Comparison of ENCODE assay signal across 9 cellular contexts in the genomic region with DNA sequence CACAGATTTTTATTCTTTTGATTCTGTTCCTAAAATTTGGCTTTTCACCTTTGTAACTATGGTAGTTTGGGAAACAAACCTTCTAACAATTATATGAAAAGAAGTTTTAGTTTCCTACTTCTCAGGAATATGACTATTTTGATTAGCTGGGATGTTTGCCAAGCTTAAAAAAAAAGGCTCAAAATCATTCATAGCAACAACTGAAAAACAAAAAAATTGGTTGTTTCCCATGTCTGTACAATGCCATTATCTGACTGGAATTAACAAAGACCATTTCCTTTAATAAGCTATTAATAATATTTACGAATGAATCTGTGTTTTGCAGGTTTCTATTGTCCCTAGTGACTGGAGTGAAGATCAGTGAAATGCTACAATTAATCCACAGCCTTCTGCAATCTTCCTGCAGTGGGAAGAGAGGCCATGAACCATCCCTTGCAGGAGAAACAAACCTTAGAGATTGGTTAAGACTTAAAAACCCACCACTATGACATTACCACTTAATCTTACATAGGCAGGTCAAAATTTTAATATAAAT. TPM values are rescaled to one million over a fixed set of nuclear protein-coding genes. Genes with fewer than 3 reads are reported as not detected.
A peak's percentile ranks its signal among the peaks of the same experiment; 100 is the strongest.
DNase-seq lines count a peak whose midpoint lies in the region; ATAC-seq and TF ChIP-seq lines count a peak whose summit lies in the region.
"Had no signal": no experiment of that assay in that cellular context is flagged by ENCODE, and none has a peak within 500 bp of the region (broad histone marks: within the 10 kb centered on the region; RNA-seq: fewer than 3 reads in every experiment).

No MANE protein-coding gene starts in this region.

- H3K4me3 ChIP-seq in left ventricle myocardium inferior, result peak overlapping the region; percentile 94
- peak overlapping the region; percentile 94 for H3K4me3 ChIP-seq in adipocyte (ENCODE audit: low read length)
- H3K4me3 ChIP-seq in transverse colon, result peak overlapping the region in 1 of 4 donors; percentile 23

- no peak for TF ChIP-seq EP300 in transverse colon (IDR thresholded peaks at IDR 0.05; ENCODE audit: low read depth)

- in situ Hi-C loops in transverse colon (cut with MboI; ENCODE audit: low pct_ligation_motif_present in 1 of 4, low pct_unique_long_range_greater_than_20kb in 1 of 4, low sequenced_read_pairs in 3 of 4), result no loop called here

- H3K9ac ChIP-seq in adipocyte (ENCODE audit: low read length), result peak overlapping the region; percentile 63

- H3K27me3 ChIP-seq in left ventricle myocardium inferior (ENCODE audit: low read depth) (no peaks in the 10 kb centered on the region), adipocyte (replicated peaks; ENCODE audit: control insufficient read depth, insufficient read depth, low read length) (no peaks in the 10 kb centered on the region), transverse colon (no peaks in the 10 kb centered on the region)

- H3K4me1 ChIP-seq in left ventricle myocardium inferior, result peaks cover 87% of the 10 kb centered on the region
- peaks cover 62% of the 10 kb centered on the region for H3K4me1 ChIP-seq in adipocyte (ENCODE audit: control insufficient read depth, insufficient read depth, low read length)
- H3K4me1 ChIP-seq in transverse colon, result peaks cover 22 to 68% (median 51%) of the 10 kb centered on the region in 4 donors

- WGBS in transverse colon (ENCODE audit: low coverage in 1 of 2), 2 donors, result 40 to 57% methylated on average over 1 of the region's 1 CpG

- no peak for DNase-seq in left ventricle myocardium inferior
- no peak for DNase-seq in Right ventricle myocardium superior
- no peak for DNase-seq in adipocyte (ENCODE audit: low read depth)
- DNase-seq in lung microvascular endothelial cell (ENCODE audit: low read depth in 2 of 2), result peak; percentile 70 to 90
- DNase-seq in transverse colon, result no peak
- DNase-seq in NCI-H1417 treated with DMSO at 0.1 percent for 48 hours (lab: John Stamatoyannopoulos, UW), result no peak
- DNase-seq: DMS153 had no signal

- no peak for TF ChIP-seq POLR2A in transverse colon (IDR thresholded peaks at IDR 0.05)

- ATAC-seq in Right ventricle myocardium superior (ENCODE audit: poor library complexity) (no peak), GM18868 (IDR thresholded peaks at IDR 0.05; ENCODE audit: unreplicated experiment) (no peak)
- no peak for ATAC-seq in activated CD4-positive, CD25-positive, alpha-beta regulatory T cell treated with anti-CD3 and anti-CD28 coated beads, Interleukin-2, amount 50 U/mL, for 24 hours

- H3K36me3 ChIP-seq in left ventricle myocardium inferior (no peaks in the 10 kb centered on the region), adipocyte (ENCODE audit: control insufficient read depth, insufficient read depth, low read length, severe bottlenecking) (peaks cover 6% of the 10 kb centered on the region), transverse colon (no peaks in the 10 kb centered on the region)

- no peaks in the 10 kb centered on the region for H3K9me3 ChIP-seq in left ventricle myocardium inferior (replicated peaks)
- no peaks in the 10 kb centered on the region for H3K9me3 ChIP-seq in adipocyte (ENCODE audit: control insufficient read depth, low read length)
- no peaks in the 10 kb centered on the region for H3K9me3 ChIP-seq in transverse colon

- TF ChIP-seq CTCF in left ventricle myocardium inferior (IDR thresholded peaks at IDR 0.05; ENCODE audit: borderline replicate concordance), result no peak
- TF ChIP-seq CTCF in transverse colon (IDR thresholded peaks at IDR 0.05), result no peak

- H3K27ac ChIP-seq in left ventricle myocardium inferior (replicated peaks), result peak overlapping the region; percentile 10
- H3K27ac ChIP-seq in transverse colon, result peak overlapping the region in 3 of 4 donors; percentile 7 to 98 (median 30)

- intact Hi-C loops in left ventricle myocardium inferior (cut with micrococcal nuclease), result no loop called here
- intact Hi-C loops in Right ventricle myocardium superior (cut with DNase I), result loop anchor here (10.0 kb wide), 1 partner anchor 104 kb away; no protein-coding TSS in a partner anchor
- intact Hi-C loops in transverse colon (cut with DNase I; ENCODE audit: low total_unique reads), result no loop called here

RNA-seq across cellular contexts. Expression of a gene that starts 4.2 kb away (rescaled TPM):
- 13.1 TPM for total RNA-seq in left ventricle myocardium inferior
- 13.3 TPM for total RNA-seq in Right ventricle myocardium superior
- 12.0 and 14.7 TPM in 2 replicates for total RNA-seq in lung microvascular endothelial cell
- total RNA-seq in transverse colon, result 10 to 100 TPM; 13.1 to 26.2 (median 20.4) TPM

RNA-seq across cellular contexts. Expression of a gene that starts 33.2 kb away (rescaled TPM):
- 265 TPM for total RNA-seq in left ventricle myocardium inferior
- 257 TPM for total RNA-seq in Right ventricle myocardium superior
- 196 and 217 TPM in 2 replicates for total RNA-seq in lung microvascular endothelial cell
- total RNA-seq in transverse colon, result 100 to 1,000 TPM in 3 of 4 donors, 10 to 100 TPM in 1; 99.6 to 418 (median 115) TPM

Comparison
In these comparisons a context has a peak if more than half of its experiments do, and no peak if none do; other contexts are left out.
1. DNase-seq: peak in lung microvascular endothelial cell (2 of 2); none in left ventricle myocardium inferior (single experiment), Right ventricle myocardium superior (single experiment), adipocyte (single experiment), transverse colon (single experiment) and NCI-H1417 treated with DMSO at 0.1 percent for 48 hours (single experiment).